In genomic region chr3:11290743-11291680, GRCh38 we compare ENCODE assay signal across 9 cellular contexts. TPM values are rescaled to one million over a fixed set of nuclear protein-coding genes. Genes with fewer than 3 reads are reported as not detected.
A peak's percentile ranks its signal among the peaks of the same experiment; 100 is the strongest.
DNase-seq lines count a peak whose midpoint lies in the region; ATAC-seq, FAIRE-seq and TF ChIP-seq lines count a peak whose summit lies in the region.
"Had no signal": no experiment of that assay in that cellular context is flagged by ENCODE, and none has a peak within 500 bp of the region (broad histone marks: within the 10 kb centered on the region; RNA-seq: fewer than 3 reads in every experiment).

No MANE protein-coding gene starts in this region.

- H3K27me3 Mint-ChIP-seq in activated CD8-positive, alpha-beta T cell treated with anti-CD3 and anti-CD28 coated beads for 36 hours = no peaks in the 10 kb centered on the region
- no peaks in the 10 kb centered on the region for H3K27me3 Mint-ChIP-seq in memory B cell

- H3K27ac ChIP-seq in aorta (ENCODE audit: low read depth in 1 of 2, low read length in 2 of 2) = no peak overlapping the region

- CTCF ChIA-PET in activated CD8-positive, alpha-beta T cell treated with anti-CD3 and anti-CD28 coated beads for 36 hours (lab: Charles Lee) = interaction anchor here (1.3 to 3.4 kb wide), 6 partner anchors 9 to 54 kb away, joined by 3 to 13 read pairs (median 8); partner anchors contain the start of gene ATG7

- no peaks in the 10 kb centered on the region for H3K9me3 ChIP-seq in aorta (ENCODE audit: control insufficient read depth, low read length)
- H3K9me3 ChIP-seq: thoracic aorta had no signal

- no peaks in the 10 kb centered on the region for H3K27me3 ChIP-seq in aorta (ENCODE audit: control insufficient read depth in 1 of 2, insufficient read depth in 2 of 2, low read length in 1 of 2)

- no peak for TF ChIP-seq POLR2A in GM12891 (IDR thresholded peaks at IDR 0.05; ENCODE audit: low read depth, low read length)

- peak overlapping the region; percentile 2 for H3K4me3 Mint-ChIP-seq in activated CD8-positive, alpha-beta T cell treated with anti-CD3 and anti-CD28 coated beads for 36 hours
- peak overlapping the region; percentile 32 for H3K4me3 Mint-ChIP-seq in memory B cell

- H3K4me3 ChIP-seq in aorta (ENCODE audit: low read length in 2 of 2) = no peak overlapping the region
- H3K4me3 ChIP-seq: thoracic aorta had no signal

- 88 to 89% methylated on average over 11 of the region's 11 CpGs for WGBS in aorta, 2 donors

- POLR2A ChIA-PET in activated CD8-positive, alpha-beta T cell treated with anti-CD3 and anti-CD28 coated beads for 36 hours (lab: Charles Lee) = interaction anchor here (0.8 to 2.1 kb wide), 4 partner anchors 10 to 95 kb away, joined by 3 to 7 read pairs (median 4); partner anchors contain the start of gene ATG7

- peak; percentile 38 for ATAC-seq in HG02852 (IDR thresholded peaks at IDR 0.05; ENCODE audit: unreplicated experiment)
- ATAC-seq in activated CD8-positive, alpha-beta T cell treated with anti-CD3 and anti-CD28 coated beads for 36 hours = peak; percentile 80
- peak; percentile 18 for ATAC-seq in memory B cell (ENCODE audit: low read depth)
- no peak for ATAC-seq in aorta (ENCODE audit: low FRiP score)
- ATAC-seq in HG02798 (IDR thresholded peaks at IDR 0.05; ENCODE audit: poor library complexity, unreplicated experiment) = no peak

- FAIRE-seq in GM12891 (lab: Jason Lieb, UNC) = no peak

- intact Hi-C loops in activated CD8-positive, alpha-beta T cell treated with anti-CD3 and anti-CD28 coated beads for 36 hours (cut with micrococcal nuclease) = no loop called here
- intact Hi-C loops in aorta (cut with DNase I) = no loop called here

- H3K36me3 ChIP-seq in aorta (ENCODE audit: control insufficient read depth in 1 of 2, insufficient read depth in 2 of 2, low read length in 1 of 2) = no peaks in the 10 kb centered on the region
- H3K36me3 ChIP-seq: thoracic aorta had no signal

- H3K27ac Mint-ChIP-seq in activated CD8-positive, alpha-beta T cell treated with anti-CD3 and anti-CD28 coated beads for 36 hours = peak overlapping the region; percentile 89
- H3K27ac Mint-ChIP-seq in memory B cell = peak overlapping the region; percentile 98

- no peak for DNase-seq in GM12891 (ENCODE audit: insufficient read length, low spot score)
- DNase-seq in activated CD8-positive, alpha-beta T cell treated with anti-CD3 and anti-CD28 coated beads for 36 hours = peak; percentile 49
- no peak for DNase-seq in memory B cell (ENCODE audit: low spot score in 2 of 2)
- DNase-seq in aorta = no peak
- no peak for DNase-seq in AG08395 (ENCODE audit: low spot score)
- DNase-seq in ureter (ENCODE audit: low spot score) = no peak

- TF ChIP-seq CTCF in activated CD8-positive, alpha-beta T cell treated with anti-CD3 and anti-CD28 coated beads for 36 hours (IDR thresholded peaks at IDR 0.05) = no peak

- peaks cover 5 to 12% of the 10 kb centered on the region in 2 donors for H3K4me1 ChIP-seq in aorta (ENCODE audit: control insufficient read depth in 1 of 2, insufficient read depth in 2 of 2, low read length in 2 of 2)

- H3K36me3 Mint-ChIP-seq in activated CD8-positive, alpha-beta T cell treated with anti-CD3 and anti-CD28 coated beads for 36 hours (ENCODE audit: low read depth) = peaks cover 48% of the 10 kb centered on the region
- peaks cover 6% of the 10 kb centered on the region for H3K36me3 Mint-ChIP-seq in memory B cell

- H3K9me3 Mint-ChIP-seq in activated CD8-positive, alpha-beta T cell treated with anti-CD3 and anti-CD28 coated beads for 36 hours = no peaks in the 10 kb centered on the region
- H3K9me3 Mint-ChIP-seq in memory B cell = no peaks in the 10 kb centered on the region

- H3K4me1 Mint-ChIP-seq in activated CD8-positive, alpha-beta T cell treated with anti-CD3 and anti-CD28 coated beads for 36 hours (ENCODE audit: low read depth) = peaks cover 56% of the 10 kb centered on the region
- H3K4me1 Mint-ChIP-seq in memory B cell = peaks cover 42% of the 10 kb centered on the region

TF ChIP-seq in GM12891, 5 proteins besides CTCF, POLR2A, EP300 and RAD21:
- TF ChIP-seq PAX5 (IDR thresholded peaks at IDR 0.05; ENCODE audit: insufficient read depth, low read length, severe bottlenecking) (no peak), SPI1 (IDR thresholded peaks at IDR 0.05; ENCODE audit: low read depth, low read length) (peak; percentile 26; the same call in 1 of the 2 replicates), POU2F2 (IDR thresholded peaks at IDR 0.05; ENCODE audit: low read depth, low read length) (no peak)

RNA-seq across cellular contexts. Expression of gene ATG7, which starts 18.8 kb away (rescaled TPM):
- 15.2 TPM for polyA plus RNA-seq in GM12891 (2012; ENCODE audit: low read depth, missing spikeins)
- 10 to 100 TPM; 31.0 to 33.1 TPM for total RNA-seq in activated CD8-positive, alpha-beta T cell treated with anti-CD3 and anti-CD28 coated beads for 36 hours
- 10 to 100 TPM; 46.1 to 84.1 TPM for total RNA-seq in aorta
- 10 to 100 TPM in 1 of 2 donors, 1 to 10 TPM in 1; 5.1 to 12.0 TPM for polyA plus RNA-seq in aorta
- 62.9 TPM for total RNA-seq in ureter

Comparison
In these comparisons a context has a peak if more than half of its experiments do, and no peak if none do; other contexts are left out.
1. ATAC-seq: peak in HG02852 (single experiment), activated CD8-positive, alpha-beta T cell treated with anti-CD3 and anti-CD28 coated beads for 36 hours (single experiment) and memory B cell (single experiment); none in aorta (single experiment) and HG02798 (single experiment).